Comparison of ENCODE assay signal across 12 cellular contexts in genomic region chr13:22107549-22107948, GRCh38.
DNase-seq lines count a peak whose midpoint lies in the region; ATAC-seq and TF ChIP-seq lines count a peak whose summit lies in the region.
"Had no signal": no experiment of that assay in that cellular context is flagged by ENCODE, and none has a peak within 500 bp of the region (broad histone marks: within the 10 kb centered on the region; RNA-seq: fewer than 3 reads in every experiment).

No MANE protein-coding gene starts in this region.

- peak overlapping the region; percentile 46 for H3K27ac ChIP-seq in vagina
- H3K27ac ChIP-seq in foreskin keratinocyte, result no peak overlapping the region
- H3K27ac ChIP-seq: gastroesophageal sphincter, thyroid gland had no signal

- CTCF ChIA-PET in MCF 10A (lab: Yijun Ruan, JAX), result interaction anchor here (1.4 kb wide), 1 partner anchor 11 kb away, joined by 4 read pairs; no protein-coding TSS in a partner anchor
- CTCF ChIA-PET in activated CD8-positive, alpha-beta T cell treated with anti-CD3 and anti-CD28 coated beads for 36 hours (lab: Charles Lee), result no interaction called here

- H3K36me3 Mint-ChIP-seq in MCF 10A (ENCODE audit: insufficient read depth, unreplicated experiment), result no peaks in the 10 kb centered on the region
- H3K36me3 Mint-ChIP-seq in activated CD8-positive, alpha-beta T cell treated with anti-CD3 and anti-CD28 coated beads for 36 hours (ENCODE audit: low read depth), result peaks cover 9% of the 10 kb centered on the region

- H3K4me3 ChIP-seq in vagina, result no peak overlapping the region
- H3K4me3 ChIP-seq: gastroesophageal sphincter, thyroid gland had no signal

- no peak overlapping the region for H3K27ac Mint-ChIP-seq in MCF 10A (ENCODE audit: low read depth, unreplicated experiment)
- no peak overlapping the region for H3K27ac Mint-ChIP-seq in activated CD8-positive, alpha-beta T cell treated with anti-CD3 and anti-CD28 coated beads for 36 hours

- H3K4me1 Mint-ChIP-seq in MCF 10A (ENCODE audit: insufficient read depth, unreplicated experiment), result peaks cover 31% of the 10 kb centered on the region
- H3K4me1 Mint-ChIP-seq in activated CD8-positive, alpha-beta T cell treated with anti-CD3 and anti-CD28 coated beads for 36 hours (ENCODE audit: low read depth), result peaks cover 53% of the 10 kb centered on the region

- in situ Hi-C loops in T47D (cut with HindIII; ENCODE audit: low pct_unique_long_range_greater_than_20kb, low sequenced_read_pairs), result no loop called here

- no peaks in the 10 kb centered on the region for H3K27me3 ChIP-seq in vagina
- H3K27me3 ChIP-seq in foreskin keratinocyte, result no peaks in the 10 kb centered on the region
- H3K27me3 ChIP-seq: gastroesophageal sphincter, thyroid gland had no signal

- H3K4me1 ChIP-seq in vagina, result peaks cover 16% of the 10 kb centered on the region
- no peaks in the 10 kb centered on the region for H3K4me1 ChIP-seq in foreskin keratinocyte
- H3K4me1 ChIP-seq: gastroesophageal sphincter had no signal

- no peaks in the 10 kb centered on the region for H3K9me3 ChIP-seq in vagina
- H3K9me3 ChIP-seq: gastroesophageal sphincter, thyroid gland had no signal

- H3K9me3 Mint-ChIP-seq in MCF 10A (ENCODE audit: unreplicated experiment), result no peaks in the 10 kb centered on the region
- peaks cover 1% of the 10 kb centered on the region for H3K9me3 Mint-ChIP-seq in activated CD8-positive, alpha-beta T cell treated with anti-CD3 and anti-CD28 coated beads for 36 hours

- peaks cover 32% of the 10 kb centered on the region for H3K27me3 Mint-ChIP-seq in MCF 10A (ENCODE audit: insufficient read depth, unreplicated experiment)
- no peaks in the 10 kb centered on the region for H3K27me3 Mint-ChIP-seq in activated CD8-positive, alpha-beta T cell treated with anti-CD3 and anti-CD28 coated beads for 36 hours

- no peaks in the 10 kb centered on the region for H3K36me3 ChIP-seq in vagina
- H3K36me3 ChIP-seq: gastroesophageal sphincter, thyroid gland had no signal

- POLR2A ChIA-PET in MCF 10A (lab: Yijun Ruan, JAX), result no interaction called here
- POLR2A ChIA-PET in activated CD8-positive, alpha-beta T cell treated with anti-CD3 and anti-CD28 coated beads for 36 hours (lab: Charles Lee), result no interaction called here

- H3K4me3 Mint-ChIP-seq in MCF 10A (ENCODE audit: unreplicated experiment), result no peak overlapping the region
- H3K4me3 Mint-ChIP-seq in activated CD8-positive, alpha-beta T cell treated with anti-CD3 and anti-CD28 coated beads for 36 hours, result no peak overlapping the region

- intact Hi-C loops in MCF 10A (cut with micrococcal nuclease), result loop anchor here (10.0 kb wide), 1 partner anchor 193 kb away; no protein-coding TSS in a partner anchor
- intact Hi-C loops in activated CD8-positive, alpha-beta T cell treated with anti-CD3 and anti-CD28 coated beads for 36 hours (cut with micrococcal nuclease), result no loop called here
- intact Hi-C loops in vagina (cut with DNase I), result no loop called here

- no peak for TF ChIP-seq POLR2A in vagina (IDR thresholded peaks at IDR 0.05)

- peak; percentile 26 for ATAC-seq in activated CD8-positive, alpha-beta T cell treated with anti-CD3 and anti-CD28 coated beads for 36 hours
- ATAC-seq in foreskin keratinocyte, result no peak

- peak; percentile 13 to 73 for DNase-seq in T47D (ENCODE audit: low read depth in 1 of 2, low spot score in 1 of 2)
- no peak for DNase-seq in MCF 10A (ENCODE audit: unreplicated experiment)
- DNase-seq in activated CD8-positive, alpha-beta T cell treated with anti-CD3 and anti-CD28 coated beads for 36 hours, result no peak
- peak; percentile 61 for DNase-seq in left kidney (ENCODE audit: low read depth, low spot score)
- DNase-seq in vagina (ENCODE audit: extremely low spot score in 2 of 2), result no peak
- no peak for DNase-seq in RKO (ENCODE audit: low spot score)
- DNase-seq in NCI-H1694 (lab: John Stamatoyannopoulos, UW), result no peak
- no peak for DNase-seq in foreskin keratinocyte
- DNase-seq: activated gamma-delta T cell, NCI-H446 treated with DMSO at 0.1 percent for 48 hours, thyroid gland had no signal

- no TSS peak for BruUV-seq in MCF 10A (replicated peaks; lab: Mats Ljungman, UMichigan)

- TF ChIP-seq CTCF in MCF 10A (IDR thresholded peaks at IDR 0.05; ENCODE audit: unreplicated experiment) (no peak), vagina (IDR thresholded peaks at IDR 0.05) (no peak), foreskin keratinocyte (conservative IDR thresholded peaks at IDR 0.05) (no peak)
- no peak for TF ChIP-seq CTCF in activated CD8-positive, alpha-beta T cell treated with anti-CD3 and anti-CD28 coated beads for 36 hours (IDR thresholded peaks at IDR 0.05)

Comparison
In these comparisons a context has a peak if more than half of its experiments do, and no peak if none do; other contexts are left out.
1. DNase-seq: peak in T47D (2 of 2) and left kidney (single experiment); none in MCF 10A (single experiment), activated CD8-positive, alpha-beta T cell treated with anti-CD3 and anti-CD28 coated beads for 36 hours (single experiment), vagina (0 of 2), RKO (single experiment), NCI-H1694 (single experiment) and foreskin keratinocyte (0 of 2).